In genomic region chr2:197171582-197171981, GRCh38 we compare ENCODE assay signal across 16 cellular contexts.
A peak's percentile ranks its signal among the peaks of the same experiment; 100 is the strongest.
DNase-seq lines count a peak whose midpoint lies in the region; ATAC-seq and TF ChIP-seq lines count a peak whose summit lies in the region.
"Had no signal": no experiment of that assay in that cellular context is flagged by ENCODE, and none has a peak within 500 bp of the region (broad histone marks: within the 10 kb centered on the region; RNA-seq: fewer than 3 reads in every experiment).

No MANE protein-coding gene starts in this region.

- peaks cover 35% of the 10 kb centered on the region for H3K36me3 Mint-ChIP-seq in stimulated activated naive CD8-positive, alpha-beta T cell treated with anti-CD3 and anti-CD28 coated beads, Interleukin-15, Interleukin-2, amounts not matched to agents 100 ng/mL and 50 ng/mL, for 24 hours (ENCODE audit: low read depth)
- H3K36me3 Mint-ChIP-seq in memory B cell = peaks cover 15% of the 10 kb centered on the region

- H3K27me3 Mint-ChIP-seq in stimulated activated naive CD8-positive, alpha-beta T cell treated with anti-CD3 and anti-CD28 coated beads, Interleukin-15, Interleukin-2, amounts not matched to agents 100 ng/mL and 50 ng/mL, for 24 hours = no peaks in the 10 kb centered on the region
- no peaks in the 10 kb centered on the region for H3K27me3 Mint-ChIP-seq in memory B cell

- H3K79me2 ChIP-seq in OCI-LY7 (ENCODE audit: insufficient read depth, low read depth, low read length) = no peaks in the 10 kb centered on the region

- no peak for DNase-seq in stimulated activated naive CD8-positive, alpha-beta T cell treated with anti-CD3 and anti-CD28 coated beads, Interleukin-15, Interleukin-2, amounts not matched to agents 100 U/mL and 50 U/mL, for 24 hours
- no peak for DNase-seq in OCI-LY7 (ENCODE audit: low spot score)
- no peak for DNase-seq in memory B cell (ENCODE audit: low spot score in 2 of 2)
- no peak for DNase-seq in tibial nerve (ENCODE audit: low spot score in 2 of 2)
- DNase-seq in HT-29 (ENCODE audit: low spot score) = no peak
- no peak for DNase-seq in ACHN
- DNase-seq: AML-193; DND-41; MV-4-11; NCI-H1417; NCI-H187 treated with DMSO at 0.1 percent for 48 hours; NK-92 treated with Interleukin-12 subunit alpha and Interleukin-12 subunit beta, amount 100 ng/mL, for 24 hours; SJCRH30 had no signal

- TF ChIP-seq POLR2A in tibial nerve (IDR thresholded peaks at IDR 0.05) = no peak

- no peaks in the 10 kb centered on the region for H3K9me2 ChIP-seq in OCI-LY7 (ENCODE audit: insufficient read depth, low read length)

- in situ Hi-C loops in ACHN (cut with HindIII; ENCODE audit: low pct_ligation_motif_present, low pct_unique_long_range_greater_than_20kb, low sequenced_read_pairs) = no loop called here

- ATAC-seq in stimulated activated naive CD8-positive, alpha-beta T cell treated with anti-CD3 and anti-CD28 coated beads, Interleukin-15, Interleukin-2, amounts not matched to agents 100 U/mL and 50 U/mL, for 24 hours = no peak
- no peak for ATAC-seq in memory B cell (ENCODE audit: low read depth)
- ATAC-seq: K562 had no signal

- H3K9me3 Mint-ChIP-seq in stimulated activated naive CD8-positive, alpha-beta T cell treated with anti-CD3 and anti-CD28 coated beads, Interleukin-15, Interleukin-2, amounts not matched to agents 100 ng/mL and 50 ng/mL, for 24 hours = no peaks in the 10 kb centered on the region
- no peaks in the 10 kb centered on the region for H3K9me3 Mint-ChIP-seq in memory B cell

- BruUV-seq in OCI-LY7 (replicated peaks; lab: Mats Ljungman, UMichigan) = no TSS peak

- CTCF ChIA-PET in OCI-LY7 (lab: Charles Lee; ENCODE audit: unreplicated experiment) = interaction anchor here (1.0 kb wide), 1 partner anchor 58 kb away, joined by 5 read pairs; no protein-coding TSS in a partner anchor

- TF ChIP-seq CTCF in OCI-LY7 (conservative IDR thresholded peaks at IDR 0.05; ENCODE audit: low read length) (no peak), tibial nerve (IDR thresholded peaks at IDR 0.05) (no peak)

- H3K4me1 ChIP-seq in OCI-LY7 (ENCODE audit: insufficient read depth, low read length, poor library complexity, severe bottlenecking) (peaks cover 50% of the 10 kb centered on the region), tibial nerve (peaks cover 0 to 4% (median 0%) of the 10 kb centered on the region in 4 donors)
- H3K4me1 ChIP-seq: SJCRH30 had no signal

- H3K9me3 ChIP-seq in OCI-LY7 (ENCODE audit: low read length) = no peaks in the 10 kb centered on the region
- H3K9me3 ChIP-seq in tibial nerve = no peaks in the 10 kb centered on the region
- H3K9me3 ChIP-seq: SJCRH30 had no signal

- peak overlapping the region; percentile 12; the same call in 1 of the 2 replicates for H3K4me2 ChIP-seq in OCI-LY7 (ENCODE audit: low read length)

- intact Hi-C loops in OCI-LY7 (cut with micrococcal nuclease; ENCODE audit: unreplicated experiment) = no loop called here

- H4K20me1 ChIP-seq in OCI-LY7 (ENCODE audit: insufficient read depth, low read length) = no peaks in the 10 kb centered on the region

- TF ChIP-seq EP300 in tibial nerve (IDR thresholded peaks at IDR 0.05) = no peak

- H3K4me1 Mint-ChIP-seq in stimulated activated naive CD8-positive, alpha-beta T cell treated with anti-CD3 and anti-CD28 coated beads, Interleukin-15, Interleukin-2, amounts not matched to agents 100 ng/mL and 50 ng/mL, for 24 hours (ENCODE audit: low read depth) = peaks cover 80% of the 10 kb centered on the region
- H3K4me1 Mint-ChIP-seq in memory B cell = peaks cover 47% of the 10 kb centered on the region

- H3K4me3 Mint-ChIP-seq in stimulated activated naive CD8-positive, alpha-beta T cell treated with anti-CD3 and anti-CD28 coated beads, Interleukin-15, Interleukin-2, amounts not matched to agents 100 ng/mL and 50 ng/mL, for 24 hours = no peak overlapping the region
- H3K4me3 Mint-ChIP-seq in memory B cell = no peak overlapping the region

- no peak overlapping the region for H2AFZ ChIP-seq in OCI-LY7 (ENCODE audit: low read length)

- H3K27me3 ChIP-seq in tibial nerve = no peaks in the 10 kb centered on the region
- H3K27me3 ChIP-seq: SJCRH30 had no signal

- POLR2A ChIA-PET in OCI-LY7 (lab: Charles Lee) = interaction anchor here (1.0 to 1.4 kb wide), 3 partner anchors 39 to 174 kb away, joined by 3 to 7 read pairs (median 3); no protein-coding TSS in a partner anchor

- H3K36me3 ChIP-seq in OCI-LY7 (ENCODE audit: insufficient read depth, low read length) (peaks cover 5% of the 10 kb centered on the region), tibial nerve (no peaks in the 10 kb centered on the region)
- H3K36me3 ChIP-seq: SJCRH30 had no signal

- WGBS in tibial nerve, 2 donors = 93 to 96% methylated on average over 4 of the region's 4 CpGs

- H3K27ac Mint-ChIP-seq in stimulated activated naive CD8-positive, alpha-beta T cell treated with anti-CD3 and anti-CD28 coated beads, Interleukin-15, Interleukin-2, amounts not matched to agents 100 ng/mL and 50 ng/mL, for 24 hours = peak overlapping the region; percentile 23
- peak overlapping the region; percentile 71 for H3K27ac Mint-ChIP-seq in memory B cell

- H3K27ac ChIP-seq in OCI-LY7 (ENCODE audit: low read depth, low read length, poor library complexity, severe bottlenecking) (no peak overlapping the region), tibial nerve (no peak overlapping the region)
- H3K27ac ChIP-seq: RWPE1, SJCRH30 had no signal

- H3K4me3 ChIP-seq in OCI-LY7 (ENCODE audit: low read depth, low read length, poor library complexity, severe bottlenecking) = no peak overlapping the region
- H3K4me3 ChIP-seq in tibial nerve = no peak overlapping the region
- H3K4me3 ChIP-seq: K562, SJCRH30 had no signal
